ENCODE assay signal across 9 cellular contexts in the genomic region with DNA sequence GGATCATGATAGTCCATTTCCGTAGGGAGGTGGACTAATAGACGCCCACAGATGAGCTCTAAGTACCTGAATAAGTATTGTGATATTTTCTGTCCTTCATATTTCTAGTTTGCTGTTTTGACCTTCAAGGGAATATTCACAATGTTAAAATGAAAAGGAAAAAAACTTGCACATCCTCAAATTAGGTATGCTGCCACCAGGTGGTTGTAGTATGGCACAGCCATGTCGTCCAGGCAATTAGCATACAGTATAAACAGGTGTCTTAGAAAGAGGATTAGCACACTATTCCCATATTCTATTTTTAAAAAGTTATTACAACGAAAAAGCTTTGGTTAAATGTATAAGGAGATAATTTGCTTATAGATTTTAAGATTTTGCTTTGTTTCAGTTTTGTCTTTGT.
DNase-seq lines count a peak whose midpoint lies in the region; ATAC-seq and TF ChIP-seq lines count a peak whose summit lies in the region.
"Had no signal": no experiment of that assay in that cellular context is flagged by ENCODE, and none has a peak within 500 bp of the region (broad histone marks: within the 10 kb centered on the region; RNA-seq: fewer than 3 reads in every experiment).

No MANE protein-coding gene starts in this region.

- H3K27me3 Mint-ChIP-seq in activated naive CD4-positive, alpha-beta T cell treated with anti-CD3 and anti-CD28 coated beads, Interleukin-2, amount 10 ng/mL, durations not matched to agents 7 days and 5 days, result no peaks in the 10 kb centered on the region

- TF ChIP-seq CTCF in NB4 (IDR thresholded peaks at IDR 0.05; ENCODE audit: low read depth, low read length), result peak; percentile 56
- TF ChIP-seq CTCF in left lung (IDR thresholded peaks at IDR 0.05), result peak in 1 of 2 donors; percentile 56

- DNase-seq in NCI-H1417 (lab: John Stamatoyannopoulos, UW), result peak in 2 of 3 experiments; percentile 15 to 64
- DNase-seq in NCI-H1417 treated with DMSO at 0.1 percent for 48 hours (lab: John Stamatoyannopoulos, UW), result no peak
- DNase-seq in NB4 (ENCODE audit: low read depth), result peak; percentile 28
- peak; percentile 20 for DNase-seq in activated naive CD4-positive, alpha-beta T cell treated with anti-CD3 and anti-CD28 coated beads, Interleukin-2, amount 10 ng/mL, durations not matched to agents 7 days and 5 days
- DNase-seq in left lung, result no peak

- H3K27me3 ChIP-seq in left lung, result peaks cover 0 to 9% of the 10 kb centered on the region in 2 donors

- intact Hi-C loops in left lung (cut with DNase I), result no loop called here

- ATAC-seq in GM21529 (IDR thresholded peaks at IDR 0.05; ENCODE audit: unreplicated experiment), result peak; percentile 82
- peak; percentile 82 for ATAC-seq in left lung
- ATAC-seq in HG03108 (IDR thresholded peaks at IDR 0.05; ENCODE audit: unreplicated experiment), result no peak
- ATAC-seq in GM19023 (IDR thresholded peaks at IDR 0.05; ENCODE audit: unreplicated experiment), result no peak

- H3K4me3 Mint-ChIP-seq in activated naive CD4-positive, alpha-beta T cell treated with anti-CD3 and anti-CD28 coated beads, Interleukin-2, amount 10 ng/mL, durations not matched to agents 7 days and 5 days, result no peak overlapping the region

- H3K27ac Mint-ChIP-seq in activated naive CD4-positive, alpha-beta T cell treated with anti-CD3 and anti-CD28 coated beads, Interleukin-2, amount 10 ng/mL, durations not matched to agents 7 days and 5 days, result no peak overlapping the region

- no peaks in the 10 kb centered on the region for H3K9me3 Mint-ChIP-seq in activated naive CD4-positive, alpha-beta T cell treated with anti-CD3 and anti-CD28 coated beads, Interleukin-2, amount 10 ng/mL, durations not matched to agents 7 days and 5 days

- H3K4me1 ChIP-seq in left lung, result no peaks in the 10 kb centered on the region
- H3K4me1 ChIP-seq: BLaER1 had no signal

- no peak overlapping the region for H3K27ac ChIP-seq in left lung
- H3K27ac ChIP-seq: BLaER1 had no signal

- no peak for TF ChIP-seq POLR2A in NB4 (IDR thresholded peaks at IDR 0.05; ENCODE audit: extremely low read depth, insufficient read length)

- no peaks in the 10 kb centered on the region for H3K9me3 ChIP-seq in left lung
- H3K9me3 ChIP-seq: BLaER1 had no signal

- H3K4me3 ChIP-seq in NB4 (ENCODE audit: low read depth, low read length) (no peak overlapping the region), left lung (no peak overlapping the region)
- H3K4me3 ChIP-seq: BLaER1 had no signal

- H3K4me1 Mint-ChIP-seq in activated naive CD4-positive, alpha-beta T cell treated with anti-CD3 and anti-CD28 coated beads, Interleukin-2, amount 10 ng/mL, durations not matched to agents 7 days and 5 days, result no peaks in the 10 kb centered on the region

- CTCF ChIA-PET in activated naive CD4-positive, alpha-beta T cell treated with anti-CD3 and anti-CD28 coated beads, Interleukin-2, amount 10 ng/mL, durations not matched to agents 7 days and 5 days (lab: Charles Lee), result interaction anchor here (1.3 kb wide), 1 partner anchor 117 kb away, joined by 4 read pairs; no protein-coding TSS in a partner anchor

- H3K36me3 Mint-ChIP-seq in activated naive CD4-positive, alpha-beta T cell treated with anti-CD3 and anti-CD28 coated beads, Interleukin-2, amount 10 ng/mL, durations not matched to agents 7 days and 5 days, result no peaks in the 10 kb centered on the region

- no peaks in the 10 kb centered on the region for H3K36me3 ChIP-seq in left lung
- H3K36me3 ChIP-seq: BLaER1 had no signal

Comparison
In these comparisons a context has a peak if more than half of its experiments do, and no peak if none do; other contexts are left out.
1. DNase-seq: peak in NCI-H1417 (2 of 3), NB4 (single experiment) and activated naive CD4-positive, alpha-beta T cell treated with anti-CD3 and anti-CD28 coated beads, Interleukin-2, amount 10 ng/mL, durations not matched to agents 7 days and 5 days (single experiment); none in NCI-H1417 treated with DMSO at 0.1 percent for 48 hours (single experiment) and left lung (0 of 2).
2. ATAC-seq: peak in GM21529 (single experiment) and left lung (single experiment); none in HG03108 (single experiment) and GM19023 (single experiment).